8 cellular contexts compared by ENCODE assay signal in the genomic region with DNA sequence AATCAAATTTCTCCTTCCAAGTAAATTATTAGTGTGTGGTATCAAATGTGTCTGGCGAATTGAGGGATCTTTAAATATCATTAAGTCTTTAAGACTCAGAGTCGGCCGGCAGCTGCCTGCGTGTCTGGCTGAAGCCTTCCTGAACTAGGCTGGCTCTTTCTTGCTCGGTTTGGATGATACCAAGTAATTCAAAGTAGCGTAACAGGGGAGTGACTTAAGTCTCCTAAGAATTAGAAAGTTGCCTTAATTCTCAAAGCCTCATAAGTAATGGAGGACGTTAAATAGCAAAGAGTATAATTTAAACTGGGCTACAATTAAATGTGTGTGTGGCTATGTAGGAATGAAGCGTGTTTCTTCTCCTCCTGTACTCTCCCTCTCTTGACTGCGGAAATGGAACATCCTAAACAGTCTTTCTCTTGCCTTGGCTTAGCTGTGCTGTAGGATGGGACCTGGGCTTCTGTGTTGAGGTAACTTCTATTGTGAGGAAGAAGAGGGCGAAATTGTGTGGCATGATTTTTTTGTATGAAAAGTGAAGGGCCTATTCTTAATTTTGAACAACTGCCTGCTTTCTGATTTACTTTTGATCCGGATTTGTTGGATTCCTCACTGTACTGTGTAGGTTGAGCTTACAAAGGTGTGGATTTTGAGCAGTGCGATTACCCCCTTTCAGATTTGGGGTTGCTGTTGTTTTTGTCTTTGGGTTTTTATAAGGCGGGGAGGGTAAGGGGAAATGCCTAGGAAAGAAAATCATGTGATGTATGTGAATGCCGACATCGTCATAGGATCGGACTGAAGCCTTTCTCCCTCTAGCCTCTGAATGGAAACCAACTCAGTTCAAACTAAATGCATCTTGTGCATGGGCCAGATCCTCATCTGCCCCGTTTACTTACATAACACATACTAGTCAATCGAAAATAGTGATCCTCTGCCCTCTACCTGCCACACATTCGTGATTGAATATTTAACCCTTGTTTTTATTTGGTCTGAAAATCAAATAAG. TPM values are rescaled to one million over a fixed set of nuclear protein-coding genes. Genes with fewer than 3 reads are reported as not detected.
A peak's percentile ranks its signal among the peaks of the same experiment; 100 is the strongest.
DNase-seq lines count a peak whose midpoint lies in the region; ATAC-seq and TF ChIP-seq lines count a peak whose summit lies in the region.

No MANE protein-coding gene starts in this region.

- TF ChIP-seq CTCF in AG10803 (conservative IDR thresholded peaks at IDR 0.05; ENCODE audit: low read length): no peak

- peak overlapping the region; percentile 54 for H3K4me3 ChIP-seq in AG10803 (ENCODE audit: low read length)

- peak; percentile 89 for ATAC-seq in GM18868 (IDR thresholded peaks at IDR 0.05; ENCODE audit: unreplicated experiment)
- ATAC-seq in HG03060 (IDR thresholded peaks at IDR 0.05; ENCODE audit: low read depth, unreplicated experiment): peak; percentile 84

- DNase-seq in AG10803 (ENCODE audit: low read depth): peak; percentile 89
- peak; percentile 78 for DNase-seq in NCI-H2196 (lab: John Stamatoyannopoulos, UW; ENCODE audit: unreplicated experiment)
- DNase-seq in activated CD4-positive, alpha-beta T cell treated with anti-CD3 and anti-CD28 coated beads for 4 hours: peak; percentile 51 to 56
- peak; percentile 38 for DNase-seq in effector CD4-positive, alpha-beta T cell
- peak; percentile 79 to 89 for DNase-seq in lung microvascular endothelial cell (ENCODE audit: low read depth in 2 of 2)
- peak; percentile 18 to 22 for DNase-seq in stimulated activated CD8-positive, alpha-beta memory T cell treated with anti-CD3 and anti-CD28 coated beads, Interleukin-4, amount 100 ng/mL, for 1 hour (ENCODE audit: low read depth in 2 of 2, low spot score in 1 of 2)

RNA-seq across cellular contexts. Expression of gene CPEB4, which starts 29.9 kb away (rescaled TPM):
- 10.0 and 22.8 TPM in 2 replicates for total RNA-seq in lung microvascular endothelial cell

Comparison
In these comparisons a context has a peak if more than half of its experiments do, and no peak if none do; other contexts are left out.
1. Peak in every context shown above with its lines: DNase-seq, ATAC-seq and H3K4me3 ChIP-seq.
2. DNase-seq: peak in every context shown above with its lines; median percentile 89 in AG10803; 84 in lung microvascular endothelial cell; 78 in NCI-H2196; 54 in activated CD4-positive, alpha-beta T cell treated with anti-CD3 and anti-CD28 coated beads for 4 hours; 38 in effector CD4-positive, alpha-beta T cell; 20 in stimulated activated CD8-positive, alpha-beta memory T cell treated with anti-CD3 and anti-CD28 coated beads, Interleukin-4, amount 100 ng/mL, for 1 hour.